In the genomic region with DNA sequence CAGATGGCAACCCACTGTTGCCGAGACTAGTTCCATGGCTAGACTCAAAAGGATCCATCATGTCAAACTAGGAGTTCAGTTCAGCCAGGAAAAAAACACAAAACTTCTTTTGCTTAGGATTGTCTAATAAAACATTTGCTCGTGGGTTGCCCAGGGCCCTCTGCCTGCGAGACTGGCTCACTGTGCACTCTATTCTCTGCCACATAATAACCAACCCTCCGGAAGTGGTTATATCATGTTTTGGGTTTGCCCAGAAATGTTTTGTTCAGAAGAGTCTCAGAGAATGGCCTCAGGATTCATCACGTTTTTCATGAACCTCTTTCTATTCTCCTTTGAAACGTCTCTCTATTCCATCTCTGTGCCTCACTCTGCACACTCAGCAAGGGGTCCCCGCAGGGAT, we compare ENCODE assay signal across 14 cellular contexts.
DNase-seq lines count a peak whose midpoint lies in the region; ATAC-seq and TF ChIP-seq lines count a peak whose summit lies in the region.
"Had no signal": no experiment of that assay in that cellular context is flagged by ENCODE, and none has a peak within 500 bp of the region (broad histone marks: within the 10 kb centered on the region; RNA-seq: fewer than 3 reads in every experiment).

No MANE protein-coding gene starts in this region.

- intact Hi-C loops in activated CD4-positive, alpha-beta memory T cell treated with anti-CD3 and anti-CD28 coated beads for 36 hours (cut with micrococcal nuclease) = no loop called here

- H3K36me3 Mint-ChIP-seq in activated naive CD4-positive, alpha-beta T cell treated with anti-CD3 and anti-CD28 coated beads, Interleukin-2, amount 50 U/mL, for 24 hours = no peaks in the 10 kb centered on the region
- H3K36me3 Mint-ChIP-seq in activated naive CD4-positive, alpha-beta T cell treated with anti-CD3 and anti-CD28 coated beads, Interleukin-2, amount 50 U/mL, for 72 hours = peaks cover 0 to 7% of the 10 kb centered on the region in 2 donors
- H3K36me3 Mint-ChIP-seq in activated CD4-positive, alpha-beta memory T cell treated with anti-CD3 and anti-CD28 coated beads for 36 hours = peaks cover 2% of the 10 kb centered on the region
- H3K36me3 Mint-ChIP-seq in natural killer cell treated with Interleukin-12 subunit alpha and Interleukin-12 subunit beta and Interleukin-15 and Interleukin-18, amount 100 ng/mL, for 72 hours = peaks cover 7% of the 10 kb centered on the region
- no peaks in the 10 kb centered on the region for H3K36me3 Mint-ChIP-seq in type B pancreatic cell

- no peak for TF ChIP-seq CTCF in type B pancreatic cell (conservative IDR thresholded peaks at IDR 0.05)

- no peak overlapping the region for H3K4me3 Mint-ChIP-seq in activated naive CD4-positive, alpha-beta T cell treated with anti-CD3 and anti-CD28 coated beads, Interleukin-2, amount 50 U/mL, for 24 hours
- H3K4me3 Mint-ChIP-seq in activated CD4-positive, alpha-beta memory T cell treated with anti-CD3 and anti-CD28 coated beads for 36 hours = no peak overlapping the region
- H3K4me3 Mint-ChIP-seq in natural killer cell treated with Interleukin-12 subunit alpha and Interleukin-12 subunit beta and Interleukin-15 and Interleukin-18, amount 100 ng/mL, for 72 hours = peak overlapping the region; percentile 66
- no peak overlapping the region for H3K4me3 Mint-ChIP-seq in type B pancreatic cell
- H3K4me3 Mint-ChIP-seq: GM23338 had no signal

- peaks cover 77% of the 10 kb centered on the region for H3K4me1 Mint-ChIP-seq in activated naive CD4-positive, alpha-beta T cell treated with anti-CD3 and anti-CD28 coated beads, Interleukin-2, amount 50 U/mL, for 24 hours
- peaks cover 59% of the 10 kb centered on the region for H3K4me1 Mint-ChIP-seq in activated CD4-positive, alpha-beta memory T cell treated with anti-CD3 and anti-CD28 coated beads for 36 hours (ENCODE audit: low read depth)
- H3K4me1 Mint-ChIP-seq in natural killer cell treated with Interleukin-12 subunit alpha and Interleukin-12 subunit beta and Interleukin-15 and Interleukin-18, amount 100 ng/mL, for 72 hours (ENCODE audit: low read depth in 2 of 2) = peaks cover 31 to 49% of the 10 kb centered on the region in 2 donors
- H3K4me1 Mint-ChIP-seq in type B pancreatic cell (ENCODE audit: unreplicated experiment) = peaks cover 5% of the 10 kb centered on the region
- H3K4me1 Mint-ChIP-seq: GM23338 had no signal

- peaks cover 5% of the 10 kb centered on the region for H3K9me3 Mint-ChIP-seq in activated naive CD4-positive, alpha-beta T cell treated with anti-CD3 and anti-CD28 coated beads, Interleukin-2, amount 50 U/mL, for 24 hours
- H3K9me3 Mint-ChIP-seq in activated naive CD4-positive, alpha-beta T cell treated with anti-CD3 and anti-CD28 coated beads, Interleukin-2, amount 50 U/mL, for 72 hours = peaks cover 0 to 8% of the 10 kb centered on the region in 2 donors
- no peaks in the 10 kb centered on the region for H3K9me3 Mint-ChIP-seq in activated CD4-positive, alpha-beta memory T cell treated with anti-CD3 and anti-CD28 coated beads for 36 hours
- H3K9me3 Mint-ChIP-seq in natural killer cell treated with Interleukin-12 subunit alpha and Interleukin-12 subunit beta and Interleukin-15 and Interleukin-18, amount 100 ng/mL, for 72 hours = no peaks in the 10 kb centered on the region
- no peaks in the 10 kb centered on the region for H3K9me3 Mint-ChIP-seq in type B pancreatic cell
- H3K9me3 Mint-ChIP-seq: GM23338 had no signal

- CTCF ChIA-PET in activated CD4-positive, alpha-beta memory T cell treated with anti-CD3 and anti-CD28 coated beads for 36 hours (lab: Charles Lee) = no interaction called here

- POLR2A ChIA-PET in activated CD4-positive, alpha-beta memory T cell treated with anti-CD3 and anti-CD28 coated beads for 36 hours (lab: Charles Lee) = no interaction called here

- DNase-seq in activated naive CD4-positive, alpha-beta T cell treated with anti-CD3 and anti-CD28 coated beads, Interleukin-2, amount 50 U/mL, for 72 hours (ENCODE audit: low spot score in 2 of 2) = no peak
- DNase-seq in Jurkat, Clone E6-1 (ENCODE audit: low read depth, low spot score) = peak; percentile 52
- DNase-seq in activated CD4-positive, alpha-beta memory T cell treated with anti-CD3 and anti-CD28 coated beads for 36 hours = no peak
- no peak for DNase-seq in natural killer cell treated with Interleukin-12 subunit alpha and Interleukin-12 subunit beta and Interleukin-15 and Interleukin-18, amount 100 ng/mL, for 72 hours (ENCODE audit: low spot score)
- DNase-seq in type B pancreatic cell (ENCODE audit: extremely low spot score, unreplicated experiment) (no peak), NCI-H446 treated with DMSO at 0.1 percent for 48 hours (lab: John Stamatoyannopoulos, UW) (no peak)
- DNase-seq: GF-D8, KBM-7, NCI-H1436 treated with DMSO at 0.1 percent for 48 hours, NCI-H524 treated with DMSO at 0.1 percent for 48 hours had no signal

- no peak overlapping the region for H3K4me3 ChIP-seq in Jurkat, Clone E6-1 (ENCODE audit: low read length)
- H3K4me3 ChIP-seq: GM23338 had no signal

- peak overlapping the region; percentile 19 for H3K27ac Mint-ChIP-seq in activated naive CD4-positive, alpha-beta T cell treated with anti-CD3 and anti-CD28 coated beads, Interleukin-2, amount 50 U/mL, for 24 hours
- H3K27ac Mint-ChIP-seq in activated naive CD4-positive, alpha-beta T cell treated with anti-CD3 and anti-CD28 coated beads, Interleukin-2, amount 50 U/mL, for 72 hours = no peak overlapping the region
- H3K27ac Mint-ChIP-seq in activated CD4-positive, alpha-beta memory T cell treated with anti-CD3 and anti-CD28 coated beads for 36 hours = peak overlapping the region; percentile 38
- peak overlapping the region in 1 of 2 donors; percentile 24 for H3K27ac Mint-ChIP-seq in natural killer cell treated with Interleukin-12 subunit alpha and Interleukin-12 subunit beta and Interleukin-15 and Interleukin-18, amount 100 ng/mL, for 72 hours
- H3K27ac Mint-ChIP-seq in type B pancreatic cell = no peak overlapping the region
- H3K27ac Mint-ChIP-seq: GM23338 had no signal

- no peaks in the 10 kb centered on the region for H3K27me3 Mint-ChIP-seq in activated naive CD4-positive, alpha-beta T cell treated with anti-CD3 and anti-CD28 coated beads, Interleukin-2, amount 50 U/mL, for 24 hours
- no peaks in the 10 kb centered on the region for H3K27me3 Mint-ChIP-seq in activated CD4-positive, alpha-beta memory T cell treated with anti-CD3 and anti-CD28 coated beads for 36 hours
- peaks cover 28 to 31% of the 10 kb centered on the region in 2 donors for H3K27me3 Mint-ChIP-seq in natural killer cell treated with Interleukin-12 subunit alpha and Interleukin-12 subunit beta and Interleukin-15 and Interleukin-18, amount 100 ng/mL, for 72 hours
- peaks cover 3% of the 10 kb centered on the region for H3K27me3 Mint-ChIP-seq in type B pancreatic cell

- ATAC-seq in activated naive CD4-positive, alpha-beta T cell treated with anti-CD3 and anti-CD28 coated beads, Interleukin-2, amount 50 U/mL, for 72 hours = no peak
- peak; percentile 65 to 74 for ATAC-seq in natural killer cell treated with Interleukin-12 subunit alpha and Interleukin-12 subunit beta and Interleukin-15 and Interleukin-18, amount 100 ng/mL, for 72 hours
- ATAC-seq: GM23338, HCT116, SK-N-SH treated with all-trans-retinoic acid at 6 μM for 48 hours had no signal

Comparison
In these comparisons a context has a peak if more than half of its experiments do, and no peak if none do; other contexts are left out.
1. H3K27ac Mint-ChIP-seq: peak in activated naive CD4-positive, alpha-beta T cell treated with anti-CD3 and anti-CD28 coated beads, Interleukin-2, amount 50 U/mL, for 24 hours (single experiment) and activated CD4-positive, alpha-beta memory T cell treated with anti-CD3 and anti-CD28 coated beads for 36 hours (single experiment); none in activated naive CD4-positive, alpha-beta T cell treated with anti-CD3 and anti-CD28 coated beads, Interleukin-2, amount 50 U/mL, for 72 hours (0 of 2) and type B pancreatic cell (single experiment).
2. ATAC-seq: peak in natural killer cell treated with Interleukin-12 subunit alpha and Interleukin-12 subunit beta and Interleukin-15 and Interleukin-18, amount 100 ng/mL, for 72 hours (2 of 2); none in activated naive CD4-positive, alpha-beta T cell treated with anti-CD3 and anti-CD28 coated beads, Interleukin-2, amount 50 U/mL, for 72 hours (0 of 2).